Comparison of ENCODE assay signal across 32 cellular contexts in genomic region chr6:167272618-167273379, GRCh38. TPM values are rescaled to one million over a fixed set of nuclear protein-coding genes. Genes with fewer than 3 reads are reported as not detected.
"Had no signal": no experiment of that assay in that cellular context is flagged by ENCODE, and none has a peak within 500 bp of the region (broad histone marks: within the 10 kb centered on the region; RNA-seq: fewer than 3 reads in every experiment).

No MANE protein-coding gene starts in this region.

- H3K4me3 Mint-ChIP-seq: naive B cell; natural killer cell treated with Interleukin-12 subunit alpha and Interleukin-12 subunit beta and Interleukin-15 and Interleukin-18, amount 100 ng/mL, for 72 hours; neural crest cell; stimulated activated naive B cell treated with anti-CD40 and anti-IgM and Interleukin-4, amounts not matched to agents 10 μg/mL and 1 μg/mL and 100 μg/mL, for 72 hours; stimulated activated naive CD8-positive, alpha-beta T cell treated with anti-CD3 and anti-CD28 coated beads, Interleukin-15, Interleukin-2, amounts not matched to agents 100 ng/mL and 50 ng/mL, for 24 hours had no signal

- H3K27ac Mint-ChIP-seq: naive B cell; natural killer cell treated with Interleukin-12 subunit alpha and Interleukin-12 subunit beta and Interleukin-15 and Interleukin-18, amount 100 ng/mL, for 72 hours; stimulated activated naive B cell treated with anti-CD40 and anti-IgM and Interleukin-4, amounts not matched to agents 10 μg/mL and 1 μg/mL and 100 μg/mL, for 72 hours; stimulated activated naive CD8-positive, alpha-beta T cell treated with anti-CD3 and anti-CD28 coated beads, Interleukin-15, Interleukin-2, amounts not matched to agents 100 ng/mL and 50 ng/mL, for 24 hours had no signal

- H2AFZ ChIP-seq: parathyroid adenoma had no signal

- H3K27me3 ChIP-seq: right atrium auricular region, sigmoid colon, tibial nerve, upper lobe of right lung, uterus had no signal

- H3K36me3 Mint-ChIP-seq: natural killer cell treated with Interleukin-12 subunit alpha and Interleukin-12 subunit beta and Interleukin-15 and Interleukin-18, amount 100 ng/mL, for 72 hours; stimulated activated naive B cell treated with anti-CD40 and anti-IgM and Interleukin-4, amounts not matched to agents 10 μg/mL and 1 μg/mL and 100 μg/mL, for 72 hours had no signal

- H3K27ac ChIP-seq: dorsolateral prefrontal cortex, epithelial cell of prostate, gastrocnemius medialis, heart left ventricle, lower lobe of right lung, parathyroid adenoma, prostate gland, right atrium auricular region, sigmoid colon, spleen, thoracic aorta, tibial nerve, upper lobe of right lung, uterus had no signal

- DNase-seq: cerebellar nuclear complex; dorsolateral prefrontal cortex; effector CD4-positive, alpha-beta T cell; foreskin fibroblast; gastrocnemius medialis; heart left ventricle; hippocampal formation; left cardiac atrium; left ventricle myocardium superior; lower lobe of right lung; naive B cell; sigmoid colon; spleen; stimulated activated CD4-positive, alpha-beta T cell treated with anti-CD3 and anti-CD28 coated beads, Interleukin-4, amount 100 ng/mL, for 4 hours; stimulated activated naive B cell treated with anti-CD40 and anti-IgM and Interleukin-4, amounts not matched to agents 10 μg/mL and 1 μg/mL and 100 μg/mL, for 72 hours; upper lobe of right lung; uterus had no signal

- H3K4me1 ChIP-seq: gastrocnemius medialis, heart left ventricle, lower lobe of right lung, parathyroid adenoma, prostate gland, right atrium auricular region, sigmoid colon, spleen, tibial nerve, upper lobe of right lung, uterus had no signal

- H3K9me3 ChIP-seq: gastrocnemius medialis, heart left ventricle, lower lobe of right lung, prostate gland, right atrium auricular region, sigmoid colon, spleen, thoracic aorta, tibial nerve, upper lobe of right lung, uterus had no signal

- H3K79me2 ChIP-seq: parathyroid adenoma had no signal

- H3K36me3 ChIP-seq: gastrocnemius medialis, heart left ventricle, lower lobe of right lung, prostate gland, right atrium auricular region, sigmoid colon, spleen, thoracic aorta, tibial nerve, upper lobe of right lung, uterus had no signal

- H3K4me3 ChIP-seq: dorsolateral prefrontal cortex, gastrocnemius medialis, heart left ventricle, lower lobe of right lung, prostate gland, right atrium auricular region, sigmoid colon, spleen, thoracic aorta, tibial nerve, upper lobe of right lung, uterus had no signal

- H3K4me1 Mint-ChIP-seq: stimulated activated naive B cell treated with anti-CD40 and anti-IgM and Interleukin-4, amounts not matched to agents 10 μg/mL and 1 μg/mL and 100 μg/mL, for 72 hours had no signal

- H3K9me3 Mint-ChIP-seq: natural killer cell treated with Interleukin-12 subunit alpha and Interleukin-12 subunit beta and Interleukin-15 and Interleukin-18, amount 100 ng/mL, for 72 hours; neural crest cell; stimulated activated naive B cell treated with anti-CD40 and anti-IgM and Interleukin-4, amounts not matched to agents 10 μg/mL and 1 μg/mL and 100 μg/mL, for 72 hours; stimulated activated naive CD8-positive, alpha-beta T cell treated with anti-CD3 and anti-CD28 coated beads, Interleukin-15, Interleukin-2, amounts not matched to agents 100 ng/mL and 50 ng/mL, for 24 hours had no signal

- ATAC-seq: esophagus mucosa; gastrocnemius medialis; heart left ventricle; left cardiac atrium; left ventricle myocardium superior; lower lobe of right lung; natural killer cell treated with Interleukin-12 subunit alpha and Interleukin-12 subunit beta and Interleukin-15 and Interleukin-18, amount 100 ng/mL, for 72 hours; stimulated activated naive B cell treated with anti-CD40 and anti-IgM and Interleukin-4, amounts not matched to agents 10 μg/mL and 1 μg/mL and 100 μg/mL, for 72 hours; upper lobe of right lung had no signal

RNA-seq across cellular contexts. Expression of gene UNC93A, which starts 18.3 kb away (rescaled TPM):
- total RNA-seq: gastrocnemius medialis; glomerular endothelial cell; heart left ventricle; kidney epithelial cell; left cardiac atrium; left ventricle myocardium superior; lower lobe of right lung; mononuclear cell; natural killer cell treated with Interleukin-12 subunit alpha and Interleukin-12 subunit beta and Interleukin-15 and Interleukin-18, amount 100 ng/mL, for 72 hours; neural crest cell; osteoblast; right atrium auricular region; sigmoid colon; skeletal muscle tissue; spleen; thoracic aorta; tibial nerve; upper lobe of right lung had no signal
- polyA plus RNA-seq: heart left ventricle, spleen had no signal

RNA-seq across cellular contexts. Expression of gene TTLL2, which starts 52.1 kb away (rescaled TPM):
- total RNA-seq: esophagus mucosa; gastrocnemius medialis; glomerular endothelial cell; heart left ventricle; kidney epithelial cell; left cardiac atrium; left ventricle myocardium superior; lower lobe of right lung; mononuclear cell; natural killer cell treated with Interleukin-12 subunit alpha and Interleukin-12 subunit beta and Interleukin-15 and Interleukin-18, amount 100 ng/mL, for 72 hours; neural crest cell; osteoblast; right atrium auricular region; sigmoid colon; skeletal muscle tissue; spleen; thoracic aorta; tibial nerve; upper lobe of right lung; uterus had no signal
- polyA plus RNA-seq: heart left ventricle, sigmoid colon, spleen had no signal
